19 cellular contexts compared by ENCODE assay signal in the genomic region with DNA sequence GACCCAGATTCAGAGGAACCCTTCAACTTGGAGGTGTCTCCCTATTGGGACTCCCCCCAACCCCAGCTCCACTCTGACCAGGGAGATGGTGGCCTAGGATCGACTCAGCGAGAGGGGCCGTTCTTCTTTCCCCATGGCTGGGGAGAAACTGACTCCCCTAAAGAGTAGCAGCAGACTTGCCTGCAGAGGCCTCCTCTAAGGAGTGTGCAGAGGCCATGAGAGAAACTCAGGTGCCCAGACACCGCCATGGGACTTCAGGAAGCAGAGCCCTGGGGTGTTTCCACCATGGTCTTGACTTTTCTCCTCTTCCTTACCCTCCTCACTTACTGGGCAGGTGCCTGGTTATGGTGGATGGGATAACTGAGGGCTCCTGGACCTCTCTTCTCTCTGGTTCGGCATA.
"Had no signal": no experiment of that assay in that cellular context is flagged by ENCODE, and none has a peak within 500 bp of the region (broad histone marks: within the 10 kb centered on the region; RNA-seq: fewer than 3 reads in every experiment).

No MANE protein-coding gene starts in this region.

- H3K36me3 Mint-ChIP-seq: activated naive CD4-positive, alpha-beta T cell treated with anti-CD3 and anti-CD28 coated beads, Interleukin-2, amount 50 U/mL, for 24 hours; brain; T-cell had no signal

- ATAC-seq: stimulated activated naive CD8-positive, alpha-beta T cell treated with anti-CD3 and anti-CD28 coated beads, Interleukin-15, amount 100 ng/mL, for 72 hours; T-cell had no signal

- DNase-seq: activated CD4-positive, alpha-beta T cell treated with anti-CD3 and anti-CD28 coated beads for 1 hour; activated CD4-positive, alpha-beta T cell treated with anti-CD3 and anti-CD28 coated beads, Interleukin-2, amount 50 U/mL, for 1 hour; activated gamma-delta T cell treated with Interleukin-2 at 50 U/mL for 16 hours; activated T-cell treated with anti-CD3 and anti-CD28 coated beads, Interleukin-2, amount 50 U/mL, for 1 hour; aorta; effector CD4-positive, alpha-beta T cell; hippocampal formation; midbrain; occipital lobe; posterior cingulate gyrus; stimulated activated CD4-positive, alpha-beta T cell treated with anti-CD3 and anti-CD28 coated beads, Interleukin-1b, Interleukin-23, amount 100 ng/mL, for 48 hours; stimulated activated naive CD8-positive, alpha-beta T cell treated with anti-CD3 and anti-CD28 coated beads, Interleukin-15, amount 100 ng/mL, for 72 hours; T-cell; tibial artery had no signal

- H3K9me3 Mint-ChIP-seq: activated naive CD4-positive, alpha-beta T cell treated with anti-CD3 and anti-CD28 coated beads, Interleukin-2, amount 50 U/mL, for 24 hours; brain; nephron progenitor cell; stimulated activated naive CD8-positive, alpha-beta T cell treated with anti-CD3 and anti-CD28 coated beads, Interleukin-15, amount 100 ng/mL, for 72 hours; T-cell had no signal

- H3K27ac Mint-ChIP-seq: activated naive CD4-positive, alpha-beta T cell treated with anti-CD3 and anti-CD28 coated beads, Interleukin-2, amount 50 U/mL, for 24 hours; nephron progenitor cell; stimulated activated naive CD8-positive, alpha-beta T cell treated with anti-CD3 and anti-CD28 coated beads, Interleukin-15, amount 100 ng/mL, for 72 hours; T-cell had no signal

- H3K36me3 ChIP-seq: tibial artery had no signal

- H3K27me3 ChIP-seq: tibial artery had no signal

- H3K27ac ChIP-seq: tibial artery had no signal

- H3K4me3 ChIP-seq: tibial artery had no signal

- H3K4me3 Mint-ChIP-seq: activated naive CD4-positive, alpha-beta T cell treated with anti-CD3 and anti-CD28 coated beads, Interleukin-2, amount 50 U/mL, for 24 hours had no signal

- H3K9me3 ChIP-seq: tibial artery had no signal

- FAIRE-seq: frontal cortex, TTC549 had no signal

- H3K27me3 Mint-ChIP-seq: activated naive CD4-positive, alpha-beta T cell treated with anti-CD3 and anti-CD28 coated beads, Interleukin-2, amount 50 U/mL, for 24 hours; stimulated activated naive CD8-positive, alpha-beta T cell treated with anti-CD3 and anti-CD28 coated beads, Interleukin-15, amount 100 ng/mL, for 72 hours; T-cell had no signal
